ENCODE assay signal across 15 cellular contexts in the genomic region with DNA sequence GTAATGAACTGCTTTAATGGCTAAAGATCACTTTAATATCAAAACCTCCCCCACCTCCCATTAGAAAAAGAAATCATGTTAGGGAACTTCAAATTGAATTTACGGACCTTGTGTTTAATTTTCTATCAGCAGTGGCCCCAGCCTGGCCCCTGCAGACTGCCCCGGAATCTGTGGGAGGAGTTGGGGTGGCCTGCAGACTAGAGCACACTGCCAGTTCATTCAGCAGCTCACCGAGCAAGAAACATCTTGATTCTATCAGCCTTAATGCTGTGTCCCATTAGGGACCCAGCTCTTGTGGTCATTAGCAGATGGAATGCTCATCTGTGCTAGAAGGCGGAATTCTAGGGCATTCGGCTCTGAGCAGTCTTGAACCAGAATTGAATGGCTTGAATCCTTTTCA. TPM values are rescaled to one million over a fixed set of nuclear protein-coding genes. Genes with fewer than 3 reads are reported as not detected.
A peak's percentile ranks its signal among the peaks of the same experiment; 100 is the strongest.
DNase-seq lines count a peak whose midpoint lies in the region; ATAC-seq and TF ChIP-seq lines count a peak whose summit lies in the region.
"Had no signal": no experiment of that assay in that cellular context is flagged by ENCODE, and none has a peak within 500 bp of the region (broad histone marks: within the 10 kb centered on the region; RNA-seq: fewer than 3 reads in every experiment).

No MANE protein-coding gene starts in this region.

- no peaks in the 10 kb centered on the region for H3K27me3 ChIP-seq in SK-N-SH (ENCODE audit: insufficient read depth)
- H3K27me3 ChIP-seq in sigmoid colon = no peaks in the 10 kb centered on the region

- no peak for TF ChIP-seq CTCF in SK-N-SH (IDR thresholded peaks at IDR 0.05)
- no peak for TF ChIP-seq CTCF in fibroblast of villous mesenchyme (IDR thresholded peaks at IDR 0.05; ENCODE audit: insufficient read depth, low read depth, low read length)
- TF ChIP-seq CTCF in sigmoid colon (IDR thresholded peaks at IDR 0.05) = no peak

- CTCF ChIA-PET in SK-N-SH (lab: Yijun Ruan, JAX) = interaction anchor here (1.0 to 1.8 kb wide), 4 partner anchors 54 to 115 kb away, joined by 3 to 8 read pairs (median 4); partner anchors contain the start of gene FLNB
- CTCF ChIA-PET in activated CD4-positive, alpha-beta memory T cell treated with anti-CD3 and anti-CD28 coated beads, Interleukin-2, amount 10 ng/mL, durations not matched to agents 7 days and 5 days (lab: Charles Lee) = interaction anchor here (0.6 kb wide), 1 partner anchor 39 kb away, joined by 3 read pairs; no protein-coding TSS in a partner anchor

- no peaks in the 10 kb centered on the region for H3K27me3 Mint-ChIP-seq in activated CD4-positive, alpha-beta memory T cell treated with anti-CD3 and anti-CD28 coated beads, Interleukin-2, amount 10 ng/mL, durations not matched to agents 7 days and 5 days
- H3K27me3 Mint-ChIP-seq: activated B cell treated with CpG ODN at 0.5 μM for 24 hours; activated naive CD4-positive, alpha-beta T cell treated with anti-CD3 and anti-CD28 coated beads, Interleukin-2, amount 50 U/mL, for 24 hours had no signal

- no peak overlapping the region for H2AFZ ChIP-seq in SK-N-SH (ENCODE audit: low read depth)

- H3K9me3 Mint-ChIP-seq in activated CD4-positive, alpha-beta memory T cell treated with anti-CD3 and anti-CD28 coated beads, Interleukin-2, amount 10 ng/mL, durations not matched to agents 7 days and 5 days = no peaks in the 10 kb centered on the region
- H3K9me3 Mint-ChIP-seq: activated B cell treated with CpG ODN at 0.5 μM for 24 hours; activated naive CD4-positive, alpha-beta T cell treated with anti-CD3 and anti-CD28 coated beads, Interleukin-2, amount 50 U/mL, for 24 hours; CD14-positive monocyte had no signal

- no peak for TF ChIP-seq POLR2A in sigmoid colon (IDR thresholded peaks at IDR 0.05)

- no peaks in the 10 kb centered on the region for H3K9me2 ChIP-seq in SK-N-SH

- TF ChIP-seq EP300 in SK-N-SH (IDR thresholded peaks at IDR 0.05; ENCODE audit: borderline replicate concordance in 1 of 2, low read depth in 1 of 2, low read length in 1 of 2) (peak in 1 of 2 experiments; percentile 52; a peak in 2 of 4 replicates), sigmoid colon (IDR thresholded peaks at IDR 0.05) (no peak)

- H3K9ac ChIP-seq in SK-N-SH = no peak overlapping the region

- H3K4me2 ChIP-seq in SK-N-SH = peak overlapping the region; percentile 63; the same call in 1 of the 2 replicates

- H3K27ac ChIP-seq in SK-N-SH (ENCODE audit: low read depth in 2 of 2, low read length in 1 of 2) (peak overlapping the region; percentile 54 to 85; a peak in 3 of 4 replicates), sigmoid colon (peak overlapping the region; percentile 81 to 93 (median 82))

- peaks cover 24% of the 10 kb centered on the region; the same call in 1 of the 2 replicates for H4K20me1 ChIP-seq in SK-N-SH (ENCODE audit: insufficient read depth)

- H3K27ac Mint-ChIP-seq in activated CD4-positive, alpha-beta memory T cell treated with anti-CD3 and anti-CD28 coated beads, Interleukin-2, amount 10 ng/mL, durations not matched to agents 7 days and 5 days = no peak overlapping the region
- H3K27ac Mint-ChIP-seq: activated B cell treated with CpG ODN at 0.5 μM for 24 hours; activated naive CD4-positive, alpha-beta T cell treated with anti-CD3 and anti-CD28 coated beads, Interleukin-2, amount 50 U/mL, for 24 hours had no signal

- ATAC-seq in GM21360 (IDR thresholded peaks at IDR 0.05; ENCODE audit: unreplicated experiment) (no peak), HG02973 (IDR thresholded peaks at IDR 0.05; ENCODE audit: unreplicated experiment) (no peak)

- H3K36me3 ChIP-seq in SK-N-SH (replicated peaks in 1 of 2; ENCODE audit: control insufficient read depth in 1 of 2, insufficient read depth in 2 of 2, low read length in 1 of 2) (no peaks in the 10 kb centered on the region), sigmoid colon (no peaks in the 10 kb centered on the region)

- peak; percentile 15; the same call in 1 of the 2 replicates for TF ChIP-seq RAD21 in SK-N-SH (IDR thresholded peaks at IDR 0.05; ENCODE audit: low read length)

- peaks cover 26 to 62% of the 10 kb centered on the region in 2 experiments for H3K4me1 ChIP-seq in SK-N-SH (ENCODE audit: control insufficient read depth in 1 of 2, insufficient read depth in 2 of 2, low read depth in 1 of 2, low read length in 1 of 2)
- H3K4me1 ChIP-seq in sigmoid colon = peaks cover 0 to 95% (median 95%) of the 10 kb centered on the region in 4 donors

- no peaks in the 10 kb centered on the region for H3K36me3 Mint-ChIP-seq in activated CD4-positive, alpha-beta memory T cell treated with anti-CD3 and anti-CD28 coated beads, Interleukin-2, amount 10 ng/mL, durations not matched to agents 7 days and 5 days (ENCODE audit: low read depth)
- H3K36me3 Mint-ChIP-seq: activated naive CD4-positive, alpha-beta T cell treated with anti-CD3 and anti-CD28 coated beads, Interleukin-2, amount 50 U/mL, for 24 hours had no signal

- peaks cover 2% of the 10 kb centered on the region for H3K4me1 Mint-ChIP-seq in activated CD4-positive, alpha-beta memory T cell treated with anti-CD3 and anti-CD28 coated beads, Interleukin-2, amount 10 ng/mL, durations not matched to agents 7 days and 5 days
- H3K4me1 Mint-ChIP-seq: activated B cell treated with CpG ODN at 0.5 μM for 24 hours had no signal

- no peak overlapping the region for H3K4me3 Mint-ChIP-seq in activated CD4-positive, alpha-beta memory T cell treated with anti-CD3 and anti-CD28 coated beads, Interleukin-2, amount 10 ng/mL, durations not matched to agents 7 days and 5 days
- H3K4me3 Mint-ChIP-seq: activated B cell treated with CpG ODN at 0.5 μM for 24 hours; activated naive CD4-positive, alpha-beta T cell treated with anti-CD3 and anti-CD28 coated beads, Interleukin-2, amount 50 U/mL, for 24 hours; CD14-positive monocyte had no signal

- DNase-seq in EH (ENCODE audit: low read depth) (peak; percentile 78), SK-N-SH (peak; percentile 70), fibroblast of villous mesenchyme (ENCODE audit: low read depth) (peak; percentile 65), sigmoid colon (no peak), NCI-H2081 treated with DMSO at 0.1 percent for 48 hours (lab: John Stamatoyannopoulos, UW) (no peak)
- DNase-seq in activated CD4-positive, alpha-beta memory T cell treated with anti-CD3 and anti-CD28 coated beads, Interleukin-2, amount 10 ng/mL, durations not matched to agents 7 days and 5 days = no peak
- DNase-seq: activated B cell treated with CpG ODN at 0.5 μM for 24 hours; Karpas-422; NCI-H2029; NCI-H774; stimulated activated CD4-positive, alpha-beta T cell treated with anti-CD3 and anti-CD28 coated beads, Interleukin-4, amount 100 ng/mL, for 1 hour had no signal

- H3K9me3 ChIP-seq in SK-N-SH (no peaks in the 10 kb centered on the region), sigmoid colon (no peaks in the 10 kb centered on the region)

- H3K4me3 ChIP-seq in SK-N-SH (ENCODE audit: low read depth in 2 of 2, low read length in 1 of 2) = no peak overlapping the region
- no peak overlapping the region for H3K4me3 ChIP-seq in fibroblast of villous mesenchyme (ENCODE audit: low read depth, low read length)
- H3K4me3 ChIP-seq in sigmoid colon = no peak overlapping the region

- H3F3A ChIP-seq in SK-N-SH (replicated peaks; ENCODE audit: insufficient read depth) = peaks cover 52% of the 10 kb centered on the region

- H3K79me2 ChIP-seq in SK-N-SH (ENCODE audit: insufficient read depth) = peaks cover 99% of the 10 kb centered on the region

- intact Hi-C loops in sigmoid colon (cut with DNase I) = loop anchor here (5.0 kb wide), 1 partner anchor 40 kb away; no protein-coding TSS in a partner anchor

- 26% methylated on average over 5 of the region's 5 CpGs for WGBS in SK-N-SH (ENCODE audit: low lambda C conversion rate)
- WGBS in sigmoid colon, 2 donors = 81 to 86% methylated on average over 5 of the region's 5 CpGs

- POLR2A ChIA-PET in SK-N-SH (lab: Yijun Ruan, JAX) = no interaction called here
- POLR2A ChIA-PET in activated CD4-positive, alpha-beta memory T cell treated with anti-CD3 and anti-CD28 coated beads, Interleukin-2, amount 10 ng/mL, durations not matched to agents 7 days and 5 days (lab: Charles Lee) = no interaction called here

TF ChIP-seq in SK-N-SH, 30 proteins besides CTCF, POLR2A, EP300 and RAD21 (continues in another document):
- no peak for TF ChIP-seq YY1 (IDR thresholded peaks at IDR 0.05; ENCODE audit: low read depth)
- no peak for TF ChIP-seq FOSL2 (IDR thresholded peaks at IDR 0.05; ENCODE audit: borderline replicate concordance, low read depth)
- TF ChIP-seq, protein P1, sequence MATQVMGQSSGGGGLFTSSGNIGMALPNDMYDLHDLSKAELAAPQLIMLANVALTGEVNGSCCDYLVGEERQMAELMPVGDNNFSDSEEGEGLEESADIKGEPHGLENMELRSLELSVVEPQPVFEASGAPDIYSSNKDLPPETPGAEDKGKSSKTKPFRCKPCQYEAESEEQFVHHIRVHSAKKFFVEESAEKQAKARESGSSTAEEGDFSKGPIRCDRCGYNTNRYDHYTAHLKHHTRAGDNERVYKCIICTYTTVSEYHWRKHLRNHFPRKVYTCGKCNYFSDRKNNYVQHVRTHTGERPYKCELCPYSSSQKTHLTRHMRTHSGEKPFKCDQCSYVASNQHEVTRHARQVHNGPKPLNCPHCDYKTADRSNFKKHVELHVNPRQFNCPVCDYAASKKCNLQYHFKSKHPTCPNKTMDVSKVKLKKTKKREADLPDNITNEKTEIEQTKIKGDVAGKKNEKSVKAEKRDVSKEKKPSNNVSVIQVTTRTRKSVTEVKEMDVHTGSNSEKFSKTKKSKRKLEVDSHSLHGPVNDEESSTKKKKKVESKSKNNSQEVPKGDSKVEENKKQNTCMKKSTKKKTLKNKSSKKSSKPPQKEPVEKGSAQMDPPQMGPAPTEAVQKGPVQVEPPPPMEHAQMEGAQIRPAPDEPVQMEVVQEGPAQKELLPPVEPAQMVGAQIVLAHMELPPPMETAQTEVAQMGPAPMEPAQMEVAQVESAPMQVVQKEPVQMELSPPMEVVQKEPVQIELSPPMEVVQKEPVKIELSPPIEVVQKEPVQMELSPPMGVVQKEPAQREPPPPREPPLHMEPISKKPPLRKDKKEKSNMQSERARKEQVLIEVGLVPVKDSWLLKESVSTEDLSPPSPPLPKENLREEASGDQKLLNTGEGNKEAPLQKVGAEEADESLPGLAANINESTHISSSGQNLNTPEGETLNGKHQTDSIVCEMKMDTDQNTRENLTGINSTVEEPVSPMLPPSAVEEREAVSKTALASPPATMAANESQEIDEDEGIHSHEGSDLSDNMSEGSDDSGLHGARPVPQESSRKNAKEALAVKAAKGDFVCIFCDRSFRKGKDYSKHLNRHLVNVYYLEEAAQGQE (IDR thresholded peaks at IDR 0.05; ENCODE audit: low read depth, low read length) = no peak
- no peak for TF ChIP-seq SMC3 (IDR thresholded peaks at IDR 0.05; ENCODE audit: low read depth, low read length)

RNA-seq across cellular contexts. Expression of gene FLNB, which starts 54.2 kb away (rescaled TPM):
- polyA plus RNA-seq in SK-N-SH (2012; rRNA removed) = 115 and 127 TPM in 2 replicates
- 44.1 and 52.4 TPM in 2 replicates for polyA plus RNA-seq in SK-N-SH (2012; cell fraction: cytosol; rRNA removed)
- polyA plus RNA-seq in SK-N-SH (2012; cell fraction: nucleus; rRNA removed) = 397 and 536 TPM in 2 replicates
- total RNA-seq in fibroblast of villous mesenchyme = 325 and 369 TPM in 2 replicates
- 100 to 1,000 TPM in 1 of 4 donors, 10 to 100 TPM in 3; 51.7 to 121 (median 76.7) TPM for total RNA-seq in sigmoid colon
- polyA plus RNA-seq in sigmoid colon = 100 to 1,000 TPM; 109 to 277 (median 121) TPM
- total RNA-seq in activated CD4-positive, alpha-beta memory T cell treated with anti-CD3 and anti-CD28 coated beads, Interleukin-2, amount 10 ng/mL, durations not matched to agents 7 days and 5 days = 10 to 100 TPM; 33.3 to 37.9 TPM

Comparison
In these comparisons a context has a peak if more than half of its experiments do, and no peak if none do; other contexts are left out.
1. DNase-seq: peak in EH (single experiment), SK-N-SH (single experiment) and fibroblast of villous mesenchyme (single experiment); none in sigmoid colon (single experiment), activated CD4-positive, alpha-beta memory T cell treated with anti-CD3 and anti-CD28 coated beads, Interleukin-2, amount 10 ng/mL, durations not matched to agents 7 days and 5 days (single experiment) and NCI-H2081 treated with DMSO at 0.1 percent for 48 hours (single experiment).